In the genomic region with DNA sequence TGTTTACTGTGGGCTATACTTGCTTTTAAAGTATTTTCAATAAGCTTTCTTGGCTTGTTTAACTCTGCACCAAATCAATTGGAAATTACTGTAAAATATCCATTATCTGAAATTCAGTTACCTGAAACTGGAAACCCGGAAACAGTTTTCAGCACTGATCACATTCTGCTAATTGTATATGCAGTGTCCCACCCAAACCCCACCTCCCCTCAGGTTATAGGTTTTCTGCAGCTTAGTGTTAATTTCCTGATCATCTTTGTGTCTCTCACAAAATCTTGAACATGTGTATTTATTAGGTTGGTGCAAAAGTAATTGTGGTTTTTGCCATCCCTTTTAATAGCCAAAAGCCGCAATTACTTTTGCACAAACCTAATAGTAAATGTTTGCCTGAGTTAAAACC, we compare ENCODE assay signal across 8 cellular contexts. TPM values are rescaled to one million over a fixed set of nuclear protein-coding genes. Genes with fewer than 3 reads are reported as not detected.
DNase-seq lines count a peak whose midpoint lies in the region; ATAC-seq and TF ChIP-seq lines count a peak whose summit lies in the region.

No MANE protein-coding gene starts in this region.

- H3K27me3 ChIP-seq in right atrium auricular region (no peaks in the 10 kb centered on the region), mononuclear cell (ENCODE audit: insufficient read depth, low read length) (no peaks in the 10 kb centered on the region), vagina (no peaks in the 10 kb centered on the region)

- peaks cover 11% of the 10 kb centered on the region for H3K27me3 Mint-ChIP-seq in brain

- H3K36me3 ChIP-seq in right atrium auricular region (no peaks in the 10 kb centered on the region), vagina (no peaks in the 10 kb centered on the region)

- peaks cover 35% of the 10 kb centered on the region for H3K36me3 Mint-ChIP-seq in brain

- ATAC-seq in Right ventricle myocardium inferior (no peak), HG03460 (IDR thresholded peaks at IDR 0.05; ENCODE audit: unreplicated experiment) (no peak)

- peaks cover 28% of the 10 kb centered on the region for H3K4me1 Mint-ChIP-seq in brain

- H3K4me3 ChIP-seq in right atrium auricular region (peak overlapping the region; percentile 93), mononuclear cell (ENCODE audit: low read length) (peak overlapping the region; percentile 92), vagina (peak overlapping the region; percentile 67 to 85)

- no peaks in the 10 kb centered on the region for H3K9me3 ChIP-seq in right atrium auricular region
- H3K9me3 ChIP-seq in mononuclear cell (ENCODE audit: low read depth, low read length), result no peaks in the 10 kb centered on the region
- H3K9me3 ChIP-seq in vagina, result no peaks in the 10 kb centered on the region

- H3K4me1 ChIP-seq in right atrium auricular region (peaks cover 0 to 15% of the 10 kb centered on the region in 2 donors), mononuclear cell (ENCODE audit: insufficient read depth, low read length) (peaks cover 45% of the 10 kb centered on the region), vagina (peaks cover 40% of the 10 kb centered on the region)

- intact Hi-C loops in Right ventricle myocardium inferior (cut with DNase I), result loop anchor here (5.0 kb wide), 1 partner anchor 261 kb away; a partner anchor contains a TSS
- intact Hi-C loops in vagina (cut with DNase I), result no loop called here

- no peak for DNase-seq in right atrium auricular region (ENCODE audit: low spot score)
- DNase-seq in Right ventricle myocardium inferior (ENCODE audit: missing footprints), result no peak
- DNase-seq in vagina (ENCODE audit: extremely low spot score in 2 of 2), result no peak
- DNase-seq in NCI-H187 (lab: John Stamatoyannopoulos, UW), result no peak
- no peak for DNase-seq in stimulated activated CD4-positive, alpha-beta T cell treated with anti-CD3 and anti-CD28 coated beads, Interleukin-12 subunit alpha, Interleukin-12 subunit beta, amount 100 ng/mL, for 4 hours

- H3K27ac Mint-ChIP-seq in brain, result peak overlapping the region in 4 of 5 experiments; percentile 15 to 96 (median 94)

- peak overlapping the region; percentile 93 to 99 (median 97) for H3K4me3 Mint-ChIP-seq in brain

- TF ChIP-seq POLR2A in vagina (IDR thresholded peaks at IDR 0.05), result no peak

- no peak for TF ChIP-seq CTCF in right atrium auricular region (IDR thresholded peaks at IDR 0.05)
- no peak for TF ChIP-seq CTCF in brain (conservative IDR thresholded peaks at IDR 0.05)
- TF ChIP-seq CTCF in vagina (IDR thresholded peaks at IDR 0.05), result no peak

- H3K9me3 Mint-ChIP-seq in brain, result peaks cover 8 to 12% (median 10%) of the 10 kb centered on the region in 5 experiments

- H3K27ac ChIP-seq in right atrium auricular region (peak overlapping the region; percentile 91 to 92), vagina (peak overlapping the region; percentile 78)

RNA-seq across cellular contexts. Expression of a gene that starts 1.3 kb away (rescaled TPM):
- total RNA-seq in right atrium auricular region, result 10 to 100 TPM; 27.4 to 27.7 TPM
- 41.4 TPM for total RNA-seq in Right ventricle myocardium inferior
- polyA plus RNA-seq in brain (ENCODE audit: insufficient read depth, low read depth, low replicate concordance), result 18.1 TPM
- total RNA-seq in mononuclear cell, result 159 TPM
- 38.3 TPM for total RNA-seq in vagina
